23 cellular contexts compared by ENCODE assay signal in the genomic region with DNA sequence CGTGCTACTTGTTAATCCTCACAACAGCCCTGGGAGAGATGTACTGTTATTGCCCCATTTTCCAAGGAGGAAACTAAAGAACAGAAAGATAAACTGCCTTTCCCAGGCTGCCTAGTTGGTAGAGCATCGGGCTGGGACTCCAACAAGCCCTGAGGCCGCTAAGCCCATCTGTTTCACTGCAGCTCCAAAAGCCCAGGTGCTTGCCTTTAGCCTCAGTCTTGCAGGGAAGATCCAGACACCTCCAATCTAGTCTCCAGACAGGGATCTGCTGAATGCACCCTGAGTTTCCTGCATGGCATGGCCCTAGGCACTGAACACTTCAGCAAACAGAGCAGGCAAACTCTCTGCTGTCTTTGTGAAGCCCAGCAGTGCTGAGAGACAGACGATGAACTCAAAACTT. TPM values are rescaled to one million over a fixed set of nuclear protein-coding genes. Genes with fewer than 3 reads are reported as not detected.
A peak's percentile ranks its signal among the peaks of the same experiment; 100 is the strongest.
DNase-seq lines count a peak whose midpoint lies in the region; ATAC-seq and TF ChIP-seq lines count a peak whose summit lies in the region.
"Had no signal": no experiment of that assay in that cellular context is flagged by ENCODE, and none has a peak within 500 bp of the region (broad histone marks: within the 10 kb centered on the region; RNA-seq: fewer than 3 reads in every experiment).

No MANE protein-coding gene starts in this region.

- H3K9me3 Mint-ChIP-seq in neural crest cell, result peaks cover 3% of the 10 kb centered on the region
- H3K9me3 Mint-ChIP-seq: CD4-positive, CD25-positive, alpha-beta regulatory T cell had no signal

- no peak overlapping the region for H4K12ac ChIP-seq in trophoblast cell (ENCODE audit: low read depth, low read length)

- no peak overlapping the region for H3K4ac ChIP-seq in trophoblast cell (ENCODE audit: low read depth, low read length)

- H3K4me1 Mint-ChIP-seq in neural crest cell, result peaks cover 47% of the 10 kb centered on the region
- H3K4me1 Mint-ChIP-seq: CD4-positive, CD25-positive, alpha-beta regulatory T cell; CD8-positive, alpha-beta memory T cell; IgD-negative memory B cell had no signal

- TF ChIP-seq CTCF in neural crest cell (conservative IDR thresholded peaks at IDR 0.05), result no peak

- no peaks in the 10 kb centered on the region for H3K36me3 Mint-ChIP-seq in neural crest cell (ENCODE audit: low read depth)
- H3K36me3 Mint-ChIP-seq: CD4-positive, CD25-positive, alpha-beta regulatory T cell; CD8-positive, alpha-beta memory T cell; IgD-negative memory B cell had no signal

- H3K4me3 ChIP-seq in trophoblast cell (ENCODE audit: low read depth, low read length), result no peak overlapping the region
- H3K4me3 ChIP-seq: GM12878, HAP-1 had no signal

- no peak overlapping the region for H3K4me2 ChIP-seq in trophoblast cell (ENCODE audit: low read length)

- H2AK5ac ChIP-seq in trophoblast cell (ENCODE audit: low read length), result no peak overlapping the region

- H3K79me2 ChIP-seq in trophoblast cell (ENCODE audit: control insufficient read depth, insufficient read depth, low read length, poor library complexity), result no peaks in the 10 kb centered on the region

- H3K4me1 ChIP-seq in trophoblast cell (ENCODE audit: control insufficient read depth in 1 of 2, insufficient read depth in 2 of 2, low read length in 2 of 2), result peaks cover 10 to 14% of the 10 kb centered on the region in 2 experiments
- H3K4me1 ChIP-seq: BE2C, HAP-1 had no signal

- no peaks in the 10 kb centered on the region for H3K36me3 ChIP-seq in trophoblast cell (ENCODE audit: control insufficient read depth in 1 of 2, insufficient read depth in 2 of 2, low read length in 2 of 2)
- H3K36me3 ChIP-seq: BE2C, HAP-1 had no signal

- H3K14ac ChIP-seq in trophoblast cell (ENCODE audit: low read length), result no peak overlapping the region

- H4K91ac ChIP-seq in trophoblast cell (ENCODE audit: low read depth, low read length), result no peak overlapping the region

- no peak overlapping the region for H2BK12ac ChIP-seq in trophoblast cell (ENCODE audit: low read length)

- no peak overlapping the region for H2BK5ac ChIP-seq in trophoblast cell (ENCODE audit: low read depth, low read length, poor library complexity)

- intact Hi-C loops in cardiac septum (cut with DNase I), result loop anchor here (5.0 kb wide), 1 partner anchor 658 kb away; no protein-coding TSS in a partner anchor
- intact Hi-C loops in Right ventricle myocardium superior (cut with DNase I), result no loop called here

- no peaks in the 10 kb centered on the region for H3K9me3 ChIP-seq in trophoblast cell (ENCODE audit: insufficient read depth, low read depth, low read length)
- H3K9me3 ChIP-seq: BE2C, HAP-1 had no signal

- H3K23ac ChIP-seq in trophoblast cell (ENCODE audit: low read length), result no peak overlapping the region

- WGBS in trophoblast cell (ENCODE audit: extremely low coverage, insufficient coverage, insufficient read length), result no CpG with 5 or more reads among the region's 4 CpGs

- no peaks in the 10 kb centered on the region for H3K27me3 ChIP-seq in trophoblast cell (ENCODE audit: insufficient read depth, low read length)

- H3K4me3 Mint-ChIP-seq in neural crest cell, result no peak overlapping the region
- H3K4me3 Mint-ChIP-seq: CD4-positive, CD25-positive, alpha-beta regulatory T cell; CD8-positive, alpha-beta memory T cell; IgD-negative memory B cell had no signal

- H3K9ac ChIP-seq in trophoblast cell (ENCODE audit: low read length), result no peak overlapping the region

- H3K27ac ChIP-seq in trophoblast cell (ENCODE audit: low read depth, low read length), result peak overlapping the region; percentile 16

- no peak overlapping the region for H4K8ac ChIP-seq in trophoblast cell (ENCODE audit: low read depth, low read length)

- H3K79me1 ChIP-seq in trophoblast cell (ENCODE audit: low read length), result peaks cover 7% of the 10 kb centered on the region

- peak overlapping the region; percentile 79 for H3K27ac Mint-ChIP-seq in neural crest cell (ENCODE audit: unreplicated experiment)
- H3K27ac Mint-ChIP-seq: CD4-positive, CD25-positive, alpha-beta regulatory T cell; IgD-negative memory B cell had no signal

- H2BK120ac ChIP-seq in trophoblast cell (ENCODE audit: insufficient read depth, low read length, poor library complexity), result no peak overlapping the region

- peak; percentile 64 for DNase-seq in cardiac septum (ENCODE audit: low spot score)
- no peak for DNase-seq in Right ventricle myocardium superior
- peak; percentile 42 for DNase-seq in ecto neural progenitor cell (ENCODE audit: low spot score)
- no peak for DNase-seq in neural crest cell (ENCODE audit: low read depth, low spot score)
- no peak for DNase-seq in trophoblast cell
- DNase-seq in EL, result no peak
- DNase-seq in NCI-H146 treated with DMSO at 0.1 percent for 48 hours (lab: John Stamatoyannopoulos, UW; ENCODE audit: unreplicated experiment), result no peak
- DNase-seq in NCI-H446 treated with DMSO at 0.1 percent for 48 hours (lab: John Stamatoyannopoulos, UW), result no peak
- DNase-seq: ACHN; BE2C; C1 segment of cervical spinal cord; CD4-positive, CD25-positive, alpha-beta regulatory T cell; CD8-positive, alpha-beta memory T cell; COR-L47; DMS153; DMS79 had no signal

- H2AFZ ChIP-seq in trophoblast cell (ENCODE audit: insufficient read depth, low read length, poor library complexity), result no peak overlapping the region

- no peaks in the 10 kb centered on the region for H3K27me3 Mint-ChIP-seq in neural crest cell (ENCODE audit: low read depth)
- H3K27me3 Mint-ChIP-seq: CD4-positive, CD25-positive, alpha-beta regulatory T cell had no signal

- no peak overlapping the region for H3K18ac ChIP-seq in trophoblast cell (ENCODE audit: low read length)

- no peak for ATAC-seq in Right ventricle myocardium superior (ENCODE audit: poor library complexity)
- ATAC-seq: GM12878, HepG2 had no signal

RNA-seq across cellular contexts. Expression of a gene that starts 25.4 kb away (rescaled TPM):
- total RNA-seq in cardiac septum (not detected), Right ventricle myocardium superior (not detected), neural crest cell (not detected in 2 replicates)
- polyA plus RNA-seq in trophoblast cell (2013), result not detected in 2 replicates
- total RNA-seq: CD4-positive, CD25-positive, alpha-beta regulatory T cell; CD8-positive, alpha-beta memory T cell; Daoy; G401; GM12878; H1; HepG2 had no signal
- polyA plus RNA-seq: CD4-positive, CD25-positive, alpha-beta regulatory T cell; CD8-positive, alpha-beta memory T cell; GM12878; H1; HepG2; IgD-negative memory B cell had no signal

Comparison
In these comparisons a context has a peak if more than half of its experiments do, and no peak if none do; other contexts are left out.
1. DNase-seq: peak in cardiac septum (single experiment) and ecto neural progenitor cell (single experiment); none in Right ventricle myocardium superior (single experiment), neural crest cell (single experiment), trophoblast cell (0 of 2), EL (single experiment), NCI-H146 treated with DMSO at 0.1 percent for 48 hours (single experiment) and NCI-H446 treated with DMSO at 0.1 percent for 48 hours (single experiment).